1 cellular context compared by ENCODE assay signal in the genomic region with DNA sequence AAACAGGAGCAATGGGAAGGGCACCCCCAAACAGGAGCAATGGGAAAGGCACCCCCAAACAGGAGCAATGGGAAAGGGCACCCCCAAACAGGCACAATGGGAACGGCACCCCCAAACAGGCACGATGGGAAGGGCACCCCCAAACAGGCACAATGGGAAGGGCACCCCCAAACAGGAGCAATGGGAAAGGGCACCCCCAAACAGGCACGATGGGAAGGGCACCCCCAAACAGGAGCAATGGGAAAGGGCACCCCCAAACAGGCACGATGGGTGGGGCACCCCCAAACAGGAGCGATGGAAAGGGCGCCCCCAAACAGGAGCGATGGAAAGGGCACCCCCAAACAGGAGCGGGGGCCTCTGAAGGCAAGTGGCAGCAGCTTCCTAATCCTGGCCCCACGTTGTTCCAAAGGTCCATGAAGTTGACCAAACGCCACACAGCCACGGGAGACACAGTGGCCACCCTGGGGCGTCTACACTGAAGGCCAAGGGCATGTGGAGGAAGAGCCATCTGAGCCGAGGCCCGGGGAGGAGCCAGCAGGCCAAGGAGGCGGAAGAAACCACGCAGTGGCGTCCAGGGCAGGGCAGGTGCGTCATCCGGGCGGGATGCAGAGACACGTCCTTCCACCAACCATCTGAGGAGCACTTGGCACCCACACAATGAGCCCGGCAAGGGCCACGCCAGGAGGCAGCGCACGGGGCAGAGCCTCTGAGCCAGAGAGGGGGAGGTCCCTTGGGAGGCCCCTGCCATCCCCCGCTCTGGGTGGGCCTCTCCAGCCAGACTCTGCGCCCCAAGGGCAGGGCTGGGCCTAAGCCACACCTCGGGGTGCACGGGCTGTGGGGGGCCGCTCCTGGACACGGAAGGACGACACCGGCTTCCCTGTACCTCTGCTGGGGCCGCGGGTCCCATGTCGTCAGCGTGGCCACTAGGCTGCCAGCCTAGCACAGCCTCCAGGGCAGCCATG.
TF ChIP-seq lines count a peak whose summit lies in the region.

No MANE protein-coding gene starts in this region.

TF ChIP-seq in HepG2, 621 proteins besides CTCF, POLR2A, EP300 and RAD21 (continued from another document):
- 0 out of 2 replicates have a peak, but pooled peaks have one; percentile 63 for TF ChIP-seq PCBP1 (IDR thresholded peaks at IDR 0.05; ENCODE audit: borderline replicate concordance, low read depth, low read length)
